ENCODE assay signal across 25 cellular contexts in genomic region chr1:41100170-41100569, GRCh38.
DNase-seq lines count a peak whose midpoint lies in the region; ATAC-seq and TF ChIP-seq lines count a peak whose summit lies in the region.
"Had no signal": no experiment of that assay in that cellular context is flagged by ENCODE, and none has a peak within 500 bp of the region (broad histone marks: within the 10 kb centered on the region; RNA-seq: fewer than 3 reads in every experiment).

No MANE protein-coding gene starts in this region.

- H3K9me3 ChIP-seq in T-helper 17 cell (ENCODE audit: control insufficient read depth, low read length, poor library complexity, severe bottlenecking) = no peaks in the 10 kb centered on the region
- H3K9me3 ChIP-seq in thoracic aorta = no peaks in the 10 kb centered on the region
- H3K9me3 ChIP-seq: BE2C, BLaER1 had no signal

- H3K36me3 Mint-ChIP-seq in T-helper 17 cell (ENCODE audit: low read depth) (peaks cover 5% of the 10 kb centered on the region), naive B cell (peaks cover 0 to 5% of the 10 kb centered on the region in 2 donors)

- TF ChIP-seq CTCF in thoracic aorta (IDR thresholded peaks at IDR 0.05) = no peak

- H3K27me3 ChIP-seq in thoracic aorta (replicated peaks; ENCODE audit: insufficient read depth) = no peaks in the 10 kb centered on the region
- H3K27me3 ChIP-seq: BE2C, BLaER1 had no signal

- H3K27ac ChIP-seq in thoracic aorta = peak overlapping the region; percentile 4 to 62
- H3K27ac ChIP-seq: BLaER1 had no signal

- H3K4me3 ChIP-seq in thoracic aorta = no peak overlapping the region
- H3K4me3 ChIP-seq: BLaER1, GM12878 had no signal

- H3K36me3 ChIP-seq in thoracic aorta = no peaks in the 10 kb centered on the region
- H3K36me3 ChIP-seq: BE2C had no signal

- H3K4me3 Mint-ChIP-seq in T-helper 17 cell = no peak overlapping the region
- H3K4me3 Mint-ChIP-seq in naive B cell = peak overlapping the region in 2 of 8 donors; percentile 1 to 11
- H3K4me3 Mint-ChIP-seq: CD14-positive monocyte; CD4-positive, alpha-beta memory T cell; CD4-positive, CD25-positive, alpha-beta regulatory T cell; CD8-positive, alpha-beta memory T cell had no signal

- H3K27ac Mint-ChIP-seq in T-helper 17 cell (peak overlapping the region; percentile 21), naive B cell (peak overlapping the region in 3 of 6 donors; percentile 13 to 42 (median 33))

- no peak for DNase-seq in T-helper 17 cell
- DNase-seq in naive B cell = peak; percentile 0
- no peak for DNase-seq in thoracic aorta (ENCODE audit: low spot score)
- no peak for DNase-seq in SKM-1 treated with dmso at 0.1 percent for 144 hours (lab: John Stamatoyannopoulos, UW; ENCODE audit: unreplicated experiment)
- DNase-seq: 8988T; ACHN; BE2C; C1 segment of cervical spinal cord; CD4-positive, alpha-beta memory T cell; CD4-positive, CD25-positive, alpha-beta regulatory T cell; CD8-positive, alpha-beta memory T cell; COR-L47; DMS 273 treated with DMSO at 0.1 percent for 48 hours; DMS153; DMS53; DMS79; DND-41; EL; GDM1 had no signal

- H3K4me1 ChIP-seq in thoracic aorta (ENCODE audit: control insufficient read depth in 1 of 2, low read depth in 2 of 2) = peaks cover 42 to 65% of the 10 kb centered on the region in 2 donors
- H3K4me1 ChIP-seq: BE2C had no signal

- no peaks in the 10 kb centered on the region for H3K9me3 Mint-ChIP-seq in naive B cell
- H3K9me3 Mint-ChIP-seq: CD14-positive monocyte; CD4-positive, alpha-beta memory T cell; CD4-positive, CD25-positive, alpha-beta regulatory T cell; CD8-positive, alpha-beta memory T cell had no signal

- ATAC-seq in T-helper 17 cell = no peak
- ATAC-seq in naive B cell (ENCODE audit: low read depth in 2 of 2) = peak; percentile 67 to 87
- no peak for ATAC-seq in thoracic aorta (ENCODE audit: insufficient number of reproducible peaks, low FRiP score, low read depth)
- no peak for ATAC-seq in HG03565 (IDR thresholded peaks at IDR 0.05; ENCODE audit: unreplicated experiment)
- ATAC-seq in GM19463 (IDR thresholded peaks at IDR 0.05; ENCODE audit: unreplicated experiment) = no peak
- ATAC-seq in GM21360 (IDR thresholded peaks at IDR 0.05; ENCODE audit: unreplicated experiment) = no peak
- ATAC-seq: GM12878 had no signal

- no peaks in the 10 kb centered on the region for H3K27me3 Mint-ChIP-seq in T-helper 17 cell
- no peaks in the 10 kb centered on the region for H3K27me3 Mint-ChIP-seq in naive B cell
- H3K27me3 Mint-ChIP-seq: CD4-positive, alpha-beta memory T cell; CD4-positive, CD25-positive, alpha-beta regulatory T cell; CD8-positive, alpha-beta memory T cell had no signal

- H3K4me1 Mint-ChIP-seq in T-helper 17 cell (peaks cover 6% of the 10 kb centered on the region), naive B cell (peaks cover 25 to 50% (median 38%) of the 10 kb centered on the region in 3 donors)
- H3K4me1 Mint-ChIP-seq: CD4-positive, alpha-beta memory T cell; CD8-positive, alpha-beta memory T cell had no signal

Comparison
In these comparisons a context has a peak if more than half of its experiments do, and no peak if none do; other contexts are left out.
1. ATAC-seq: peak in naive B cell (2 of 2); none in T-helper 17 cell (single experiment), thoracic aorta (single experiment), HG03565 (single experiment), GM19463 (single experiment) and GM21360 (single experiment).